8 cellular contexts compared by ENCODE assay signal in genomic region chr17:76506408-76507328, GRCh38. TPM values are rescaled to one million over a fixed set of nuclear protein-coding genes. Genes with fewer than 3 reads are reported as not detected.
DNase-seq lines count a peak whose midpoint lies in the region; ATAC-seq and TF ChIP-seq lines count a peak whose summit lies in the region.

No MANE protein-coding gene starts in this region.

- no peaks in the 10 kb centered on the region for H3K27me3 Mint-ChIP-seq in activated T-helper 17 cell treated with anti-CD3 and anti-CD28 coated beads, Interleukin-2, amount 50 U/mL, for 72 hours

- H3K9me3 ChIP-seq in RWPE2 (ENCODE audit: severe bottlenecking) (no peaks in the 10 kb centered on the region), testis (no peaks in the 10 kb centered on the region)

- no peak overlapping the region for H3K27ac Mint-ChIP-seq in activated T-helper 17 cell treated with anti-CD3 and anti-CD28 coated beads, Interleukin-2, amount 50 U/mL, for 72 hours

- TF ChIP-seq POLR2A in testis (IDR thresholded peaks at IDR 0.05): no peak

- intact Hi-C loops in testis (cut with DNase I; ENCODE audit: low total_unique reads): loop anchor here (5.0 kb wide), 1 partner anchor 39 kb away; the partner anchor contains the start of gene AANAT

- no peaks in the 10 kb centered on the region for H3K27me3 ChIP-seq in RWPE2 (ENCODE audit: insufficient read depth, poor library complexity, severe bottlenecking)
- no peaks in the 10 kb centered on the region for H3K27me3 ChIP-seq in testis

- H3K36me3 Mint-ChIP-seq in activated T-helper 17 cell treated with anti-CD3 and anti-CD28 coated beads, Interleukin-2, amount 50 U/mL, for 72 hours (ENCODE audit: low read depth): no peaks in the 10 kb centered on the region

- H3K36me3 ChIP-seq in RWPE2 (ENCODE audit: low read depth) (no peaks in the 10 kb centered on the region), testis (ENCODE audit: low read depth, missing control alignments) (no peaks in the 10 kb centered on the region)

- H3K4me1 ChIP-seq in RWPE2 (ENCODE audit: insufficient read depth, poor library complexity, severe bottlenecking) (peaks cover 2% of the 10 kb centered on the region), testis (peaks cover 8% of the 10 kb centered on the region)

- TF ChIP-seq CTCF in RWPE2 (IDR thresholded peaks at IDR 0.05; ENCODE audit: poor library complexity, severe bottlenecking) (peak; percentile 91), fibroblast of villous mesenchyme (IDR thresholded peaks at IDR 0.05; ENCODE audit: insufficient read depth, low read depth, low read length) (peak; percentile 83), testis (IDR thresholded peaks at IDR 0.05) (peak; percentile 91 to 99 (median 98))

- peaks cover 5% of the 10 kb centered on the region for H3K4me1 Mint-ChIP-seq in activated T-helper 17 cell treated with anti-CD3 and anti-CD28 coated beads, Interleukin-2, amount 50 U/mL, for 72 hours

- no peak overlapping the region for H3K4me3 ChIP-seq in RWPE2 (ENCODE audit: severe bottlenecking)
- H3K4me3 ChIP-seq in fibroblast of villous mesenchyme (ENCODE audit: low read depth, low read length): no peak overlapping the region
- no peak overlapping the region for H3K4me3 ChIP-seq in testis

- 26 to 34% methylated on average over 20 to 24 of the region's 24 CpGs for WGBS in testis, 2 donors

- no peak overlapping the region for H3K4me3 Mint-ChIP-seq in activated T-helper 17 cell treated with anti-CD3 and anti-CD28 coated beads, Interleukin-2, amount 50 U/mL, for 72 hours

- no peaks in the 10 kb centered on the region for H3K9me3 Mint-ChIP-seq in activated T-helper 17 cell treated with anti-CD3 and anti-CD28 coated beads, Interleukin-2, amount 50 U/mL, for 72 hours

- DNase-seq in NCI-H1417 (lab: John Stamatoyannopoulos, UW): peak; percentile 65 to 84 (median 78)
- no peak for DNase-seq in NCI-H1417 treated with DMSO at 0.1 percent for 48 hours (lab: John Stamatoyannopoulos, UW)
- DNase-seq in Kasumi-1 (lab: John Stamatoyannopoulos, UW): peak; percentile 79 to 84
- DNase-seq in RWPE2 (ENCODE audit: low spot score): no peak
- peak; percentile 66 for DNase-seq in fibroblast of villous mesenchyme (ENCODE audit: low read depth)
- peak in 50 of 56 donors; percentile 29 to 92 (median 72) for DNase-seq in nucleus accumbens (lab: John Stamatoyannopoulos, UW)
- DNase-seq in testis: peak; percentile 89

- peak; percentile 81 for ATAC-seq in RWPE2 (ENCODE audit: low read depth)
- ATAC-seq in activated T-helper 17 cell treated with anti-CD3 and anti-CD28 coated beads, Interleukin-2, amount 50 U/mL, for 72 hours (replicated peaks): peak; percentile 88

- H3K27ac ChIP-seq in RWPE2 (ENCODE audit: poor library complexity, severe bottlenecking): no peak overlapping the region
- no peak overlapping the region for H3K27ac ChIP-seq in testis

RNA-seq across cellular contexts. Expression of gene RHBDF2, which starts 5.4 kb away (rescaled TPM):
- total RNA-seq in activated T-helper 17 cell treated with anti-CD3 and anti-CD28 coated beads, Interleukin-2, amount 50 U/mL, for 72 hours: 10 to 100 TPM; 33.3 to 56.5 TPM
- total RNA-seq in fibroblast of villous mesenchyme (13.4 and 14.2 TPM in 2 replicates), testis (10 to 100 TPM; 26.3 to 30.2 TPM)
- 9.7 TPM for polyA plus RNA-seq in testis (ENCODE audit: insufficient read depth, low read depth, low replicate concordance)

RNA-seq across cellular contexts. Expression of gene CYGB, which starts 30.8 kb away (rescaled TPM):
- not detected for total RNA-seq in activated T-helper 17 cell treated with anti-CD3 and anti-CD28 coated beads, Interleukin-2, amount 50 U/mL, for 72 hours
- total RNA-seq in fibroblast of villous mesenchyme (11.7 and 14.2 TPM in 2 replicates), testis (1 to 10 TPM; 3.4 to 7.2 TPM)
- 9.9 TPM for polyA plus RNA-seq in testis (ENCODE audit: insufficient read depth, low read depth, low replicate concordance)

RNA-seq across cellular contexts. Expression of gene PRCD, which starts 33.2 kb away (rescaled TPM):
- total RNA-seq in activated T-helper 17 cell treated with anti-CD3 and anti-CD28 coated beads, Interleukin-2, amount 50 U/mL, for 72 hours: not detected
- total RNA-seq in fibroblast of villous mesenchyme (1.6 and 2.2 TPM in 2 replicates), testis (1 to 10 TPM; 3.2 to 3.8 TPM)
- polyA plus RNA-seq in testis (ENCODE audit: insufficient read depth, low read depth, low replicate concordance): 4.6 TPM

RNA-seq across cellular contexts. Expression of gene AANAT, which starts 39.3 kb away (rescaled TPM):
- total RNA-seq in activated T-helper 17 cell treated with anti-CD3 and anti-CD28 coated beads, Interleukin-2, amount 50 U/mL, for 72 hours: not detected
- total RNA-seq in fibroblast of villous mesenchyme: not detected in 2 replicates
- 1 to 10 TPM; 2.0 to 4.3 TPM for total RNA-seq in testis
- polyA plus RNA-seq in testis (ENCODE audit: insufficient read depth, low read depth, low replicate concordance): 4.4 TPM

RNA-seq across cellular contexts. Expression of gene UBE2O, which starts 53.7 kb away (rescaled TPM):
- 10 to 100 TPM; 35.3 to 38.7 TPM for total RNA-seq in activated T-helper 17 cell treated with anti-CD3 and anti-CD28 coated beads, Interleukin-2, amount 50 U/mL, for 72 hours
- total RNA-seq in fibroblast of villous mesenchyme (17.4 and 25.9 TPM in 2 replicates), testis (10 to 100 TPM; 56.6 to 58.0 TPM)
- polyA plus RNA-seq in testis (ENCODE audit: insufficient read depth, low read depth, low replicate concordance): 40.6 TPM

Comparison
In these comparisons a context has a peak if more than half of its experiments do, and no peak if none do; other contexts are left out.
1. DNase-seq: peak in NCI-H1417 (3 of 3), Kasumi-1 (2 of 2), fibroblast of villous mesenchyme (single experiment), nucleus accumbens (50 of 56) and testis (single experiment); none in NCI-H1417 treated with DMSO at 0.1 percent for 48 hours (single experiment) and RWPE2 (single experiment).
2. RNA of gene CYGB, which starts 30.8 kb away (total RNA-seq): 11.7 to 14.2 TPM in fibroblast of villous mesenchyme and 3.4 to 7.2 TPM in testis; not detected in activated T-helper 17 cell treated with anti-CD3 and anti-CD28 coated beads, Interleukin-2, amount 50 U/mL, for 72 hours; every median in the first group is over 4 times any median in the second.
3. Peak in every context shown above with its lines, with median percentiles within 50 percentile points of each other: CTCF ChIP-seq.